ENCODE assay signal across 1 cellular context in genomic region chr19:54231077-54231931, GRCh38.
TF ChIP-seq lines count a peak whose summit lies in the region.

No MANE protein-coding gene starts in this region.

TF ChIP-seq in H1, 55 proteins besides CTCF, POLR2A, EP300 and RAD21:
- no peak for TF ChIP-seq SIN3A (conservative IDR thresholded peaks at IDR 0.05 in 1 of 2, IDR thresholded peaks at IDR 0.05 in 1 of 2; ENCODE audit: low read depth in 1 of 2, low read length in 2 of 2)
- TF ChIP-seq TBP (IDR thresholded peaks at IDR 0.05; ENCODE audit: low read depth, low read length) = peak; percentile 49; the same call in 1 of the 2 replicates
- 0 out of 2 replicates have a peak, but pooled peaks have one; percentile 11 for TF ChIP-seq MAX (IDR thresholded peaks at IDR 0.05)
- TF ChIP-seq RFX5 (IDR thresholded peaks at IDR 0.05; ENCODE audit: borderline replicate concordance, low read depth, low read length) = no peak
- TF ChIP-seq CREB1 (IDR thresholded peaks at IDR 0.05) = peak; percentile 85
- no peak for TF ChIP-seq ATF2 (IDR thresholded peaks at IDR 0.05; ENCODE audit: low read length)
- no peak for TF ChIP-seq CHD1 (IDR thresholded peaks at IDR 0.05; ENCODE audit: low read depth, low read length)
- peak; percentile 69; the same call in 1 of the 2 replicates for TF ChIP-seq JUND (IDR thresholded peaks at IDR 0.05; ENCODE audit: low read length)
- TF ChIP-seq GABPA (IDR thresholded peaks at IDR 0.05; ENCODE audit: borderline replicate concordance, insufficient read depth, low read length) = 0 out of 2 replicates have a peak, but pooled peaks have one; percentile 63
- peak; percentile 86 for TF ChIP-seq TEAD4 (IDR thresholded peaks at IDR 0.05; ENCODE audit: low read depth, low read length)
